Comparison of ENCODE assay signal across 8 cellular contexts in the genomic region with DNA sequence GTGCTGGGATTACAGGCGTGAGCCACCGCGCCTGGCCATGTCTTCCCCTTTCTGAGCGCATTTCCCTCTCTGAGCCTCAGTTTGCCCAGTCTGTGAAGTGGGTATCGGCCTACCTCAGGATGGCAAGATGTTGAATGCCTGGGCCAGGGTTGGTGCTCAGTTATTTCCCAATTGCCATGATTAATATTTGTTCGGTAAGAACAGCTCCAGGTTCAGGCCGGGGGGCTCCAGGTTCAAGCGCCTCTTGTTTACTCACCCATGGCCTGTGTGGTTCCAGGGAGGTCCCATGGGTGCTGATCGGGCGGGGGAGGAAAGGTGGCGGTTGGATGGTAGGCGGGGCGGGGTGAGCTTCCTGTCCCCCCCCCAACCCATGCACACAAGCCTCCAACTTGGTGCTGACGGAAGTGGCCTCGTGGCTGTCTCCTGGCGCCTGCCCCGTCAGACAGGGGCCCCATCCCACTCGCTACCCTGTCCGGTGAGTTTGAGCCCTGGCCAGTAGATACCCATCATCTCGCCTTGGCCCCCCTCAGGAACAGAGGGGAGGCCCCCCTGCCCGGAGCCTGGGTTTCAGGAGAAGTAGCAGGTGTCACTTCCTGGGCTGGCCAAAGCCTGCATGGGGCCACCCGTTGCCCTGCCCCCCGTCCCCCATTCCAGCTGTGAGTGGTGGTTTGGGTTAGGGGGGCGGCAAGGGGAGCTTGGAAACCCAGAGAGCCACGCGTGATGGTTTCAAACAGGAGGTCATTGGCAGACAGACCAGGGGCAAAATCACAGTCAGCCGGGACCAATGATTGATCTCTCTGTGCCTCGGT. TPM values are rescaled to one million over a fixed set of nuclear protein-coding genes. Genes with fewer than 3 reads are reported as not detected.
A peak's percentile ranks its signal among the peaks of the same experiment; 100 is the strongest.
DNase-seq lines count a peak whose midpoint lies in the region; ATAC-seq lines count a peak whose summit lies in the region.

FCHO1 (plus strand) TSS at position 375 of the 809 bp plus-strand sequence. CDS start 3,688 bp downstream, outside the sequence.

- CTCF ChIA-PET in T-cell (lab: Charles Lee), result interaction anchor here in 1 of 2 donors (0.7 to 1.0 kb wide), 3 partner anchors 31 to 179 kb away, joined by 3 to 4 read pairs (median 4); partner anchors contain the start of gene RPL18A
- CTCF ChIA-PET in activated naive CD4-positive, alpha-beta T cell treated with anti-CD3 and anti-CD28 coated beads, Interleukin-2, amount 10 ng/mL, durations not matched to agents 7 days and 5 days (lab: Charles Lee), result interaction anchor here (0.8 to 1.3 kb wide), 4 partner anchors 11 to 182 kb away, joined by 3 to 4 read pairs (median 3); partner anchors contain the start of gene CCDC124

- no peak within 1 kb of the TSS for H3K4me3 ChIP-seq in H7 (ENCODE audit: insufficient read depth, low read depth, low read length)

- H3K9me3 Mint-ChIP-seq in T-cell (no peaks in the 10 kb centered on the region), naive B cell (no peaks in the 10 kb centered on the region)
- no peaks in the 10 kb centered on the region for H3K9me3 Mint-ChIP-seq in activated naive CD4-positive, alpha-beta T cell treated with anti-CD3 and anti-CD28 coated beads, Interleukin-2, amount 10 ng/mL, durations not matched to agents 7 days and 5 days

- peaks cover 3% of the 10 kb centered on the region; the same call in 1 of the 2 replicates for H3K27me3 ChIP-seq in H7 (ENCODE audit: control insufficient read depth, insufficient read depth, low read length)

- POLR2A ChIA-PET in T-cell (lab: Charles Lee), result interaction anchor here in 1 of 2 donors (0.6 kb wide), 2 partner anchors 10 to 1161 kb away, joined by 4 read pairs; no protein-coding TSS in a partner anchor

- peaks cover 12% of the 10 kb centered on the region for H3K36me3 Mint-ChIP-seq in T-cell
- H3K36me3 Mint-ChIP-seq in activated naive CD4-positive, alpha-beta T cell treated with anti-CD3 and anti-CD28 coated beads, Interleukin-2, amount 10 ng/mL, durations not matched to agents 7 days and 5 days, result peaks cover 35% of the 10 kb centered on the region
- peaks cover 6 to 11% of the 10 kb centered on the region in 2 donors for H3K36me3 Mint-ChIP-seq in naive B cell

- H3K27me3 Mint-ChIP-seq in T-cell (no peaks in the 10 kb centered on the region), naive B cell (no peaks in the 10 kb centered on the region)
- no peaks in the 10 kb centered on the region for H3K27me3 Mint-ChIP-seq in activated naive CD4-positive, alpha-beta T cell treated with anti-CD3 and anti-CD28 coated beads, Interleukin-2, amount 10 ng/mL, durations not matched to agents 7 days and 5 days

- H3K27ac ChIP-seq in substantia nigra (ENCODE audit: low read depth, low read length, poor library complexity, severe bottlenecking), result peak within 1 kb of the TSS; percentile 99

- H3K4me1 Mint-ChIP-seq in T-cell, result peaks cover 56 to 75% (median 61%) of the 10 kb centered on the region in 3 donors
- H3K4me1 Mint-ChIP-seq in activated naive CD4-positive, alpha-beta T cell treated with anti-CD3 and anti-CD28 coated beads, Interleukin-2, amount 10 ng/mL, durations not matched to agents 7 days and 5 days, result peaks cover 71% of the 10 kb centered on the region
- H3K4me1 Mint-ChIP-seq in naive B cell, result peaks cover 55 to 88% (median 77%) of the 10 kb centered on the region in 3 donors

- ATAC-seq in T-cell (replicated peaks in 1 of 4), result peak; percentile 72 to 77 (median 77)
- ATAC-seq in naive B cell (ENCODE audit: low read depth in 2 of 2), result peak; percentile 65
- ATAC-seq in GM19463 (IDR thresholded peaks at IDR 0.05; ENCODE audit: unreplicated experiment), result no peak

- no peaks in the 10 kb centered on the region for H3K36me3 ChIP-seq in H7 (replicated peaks; ENCODE audit: control insufficient read depth, insufficient read depth, low read length)

- peak within 1 kb of the TSS; percentile 92 to 97 (median 94) for H3K4me3 Mint-ChIP-seq in T-cell
- peak within 1 kb of the TSS; percentile 98 for H3K4me3 Mint-ChIP-seq in activated naive CD4-positive, alpha-beta T cell treated with anti-CD3 and anti-CD28 coated beads, Interleukin-2, amount 10 ng/mL, durations not matched to agents 7 days and 5 days
- H3K4me3 Mint-ChIP-seq in naive B cell, result peak within 1 kb of the TSS; percentile 84 to 98 (median 94)

- H3K27ac Mint-ChIP-seq in T-cell (peak within 1 kb of the TSS; percentile 94 to 97), naive B cell (peak within 1 kb of the TSS; percentile 96 to 100 (median 98))
- H3K27ac Mint-ChIP-seq in activated naive CD4-positive, alpha-beta T cell treated with anti-CD3 and anti-CD28 coated beads, Interleukin-2, amount 10 ng/mL, durations not matched to agents 7 days and 5 days, result peak within 1 kb of the TSS; percentile 94

- peak; percentile 56 to 63 for DNase-seq in AML-193 (lab: John Stamatoyannopoulos, UW)
- DNase-seq in H7, result peak; percentile 36
- peak; percentile 78 to 90 (median 86) for DNase-seq in T-cell
- peak; percentile 94 for DNase-seq in activated naive CD4-positive, alpha-beta T cell treated with anti-CD3 and anti-CD28 coated beads, Interleukin-2, amount 10 ng/mL, durations not matched to agents 7 days and 5 days
- peak; percentile 93 for DNase-seq in naive B cell
- DNase-seq in substantia nigra (lab: John Stamatoyannopoulos, UW), result peak in 37 of 49 donors; percentile 11 to 71 (median 41)
- DNase-seq in A172 (ENCODE audit: low spot score), result no peak

RNA-seq across cellular contexts. Expression of gene FCHO1, which starts in this region (rescaled TPM):
- 21.6 and 21.7 TPM in 2 replicates for total RNA-seq in H7 (2014; rRNA removed; shearing (Covaris generic))
- total RNA-seq in T-cell, result 100 to 1,000 TPM in 3 of 5 donors, 10 to 100 TPM in 2; 63.0 to 129 (median 118) TPM
- polyA plus RNA-seq in naive B cell (ENCODE audit: low read depth in 6 of 6), result 10 to 100 TPM; 10.1 to 52.1 (median 25.2) TPM
- total RNA-seq in A172 (2014; rRNA removed; shearing (Covaris generic)), result 0.67 and 2.1 TPM in 2 replicates
